ENCODE assay signal across 1 cellular context in genomic region chr13:91347212-91347995, GRCh38.
TF ChIP-seq lines count a peak whose summit lies in the region.

MIR17HG (plus strand) TSS chr13:91347687.

TF ChIP-seq in SK-N-SH, 30 proteins besides CTCF, POLR2A, EP300 and RAD21 (continued from another document):
- TF ChIP-seq, protein P1, sequence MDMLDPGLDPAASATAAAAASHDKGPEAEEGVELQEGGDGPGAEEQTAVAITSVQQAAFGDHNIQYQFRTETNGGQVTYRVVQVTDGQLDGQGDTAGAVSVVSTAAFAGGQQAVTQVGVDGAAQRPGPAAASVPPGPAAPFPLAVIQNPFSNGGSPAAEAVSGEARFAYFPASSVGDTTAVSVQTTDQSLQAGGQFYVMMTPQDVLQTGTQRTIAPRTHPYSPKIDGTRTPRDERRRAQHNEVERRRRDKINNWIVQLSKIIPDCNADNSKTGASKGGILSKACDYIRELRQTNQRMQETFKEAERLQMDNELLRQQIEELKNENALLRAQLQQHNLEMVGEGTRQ (IDR thresholded peaks at IDR 0.05; ENCODE audit: borderline replicate concordance, low read depth, low read length): no peak
- TF ChIP-seq, protein P2, sequence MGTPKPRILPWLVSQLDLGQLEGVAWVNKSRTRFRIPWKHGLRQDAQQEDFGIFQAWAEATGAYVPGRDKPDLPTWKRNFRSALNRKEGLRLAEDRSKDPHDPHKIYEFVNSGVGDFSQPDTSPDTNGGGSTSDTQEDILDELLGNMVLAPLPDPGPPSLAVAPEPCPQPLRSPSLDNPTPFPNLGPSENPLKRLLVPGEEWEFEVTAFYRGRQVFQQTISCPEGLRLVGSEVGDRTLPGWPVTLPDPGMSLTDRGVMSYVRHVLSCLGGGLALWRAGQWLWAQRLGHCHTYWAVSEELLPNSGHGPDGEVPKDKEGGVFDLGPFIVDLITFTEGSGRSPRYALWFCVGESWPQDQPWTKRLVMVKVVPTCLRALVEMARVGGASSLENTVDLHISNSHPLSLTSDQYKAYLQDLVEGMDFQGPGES (IDR thresholded peaks at IDR 0.05; ENCODE audit: low read depth, low read length): no peak
- TF ChIP-seq YY1 (IDR thresholded peaks at IDR 0.05; ENCODE audit: low read depth): no peak
- no peak for TF ChIP-seq RCOR1 (IDR thresholded peaks at IDR 0.05; ENCODE audit: low read length)
- TF ChIP-seq CHD2 (IDR thresholded peaks at IDR 0.05; ENCODE audit: low read length, partially characterized antibody): no peak
- no peak for TF ChIP-seq USF1 (IDR thresholded peaks at IDR 0.05; ENCODE audit: borderline replicate concordance, low read depth)
- peak; percentile 57 for TF ChIP-seq NRF1 (IDR thresholded peaks at IDR 0.05; ENCODE audit: low read depth, low read length)
- TF ChIP-seq RFX5 (IDR thresholded peaks at IDR 0.05; ENCODE audit: low read length): no peak; the same call in 1 of the 2 replicates
- TF ChIP-seq SIN3A (IDR thresholded peaks at IDR 0.05; ENCODE audit: borderline replicate concordance, low read depth, low read length): 0 out of 2 replicates have a peak, but pooled peaks have one; percentile 55
- no peak for TF ChIP-seq FOXJ3 (CRISPR knock-in tag; IDR thresholded peaks at IDR 0.05)
- peak; percentile 89 for TF ChIP-seq MXI1 (IDR thresholded peaks at IDR 0.05; ENCODE audit: low read depth, low read length)
- TF ChIP-seq RXRA (IDR thresholded peaks at IDR 0.05; ENCODE audit: borderline replicate concordance, low read depth): no peak
- no peak for TF ChIP-seq ELF1 (IDR thresholded peaks at IDR 0.05)
- TF ChIP-seq JUND (IDR thresholded peaks at IDR 0.05): no peak
- no peak for TF ChIP-seq GABPA (IDR thresholded peaks at IDR 0.05; ENCODE audit: low read depth)
- peak; percentile 90 for TF ChIP-seq MAX (IDR thresholded peaks at IDR 0.05; ENCODE audit: low read depth)
- no peak for TF ChIP-seq EZH2phosphoT487 (IDR thresholded peaks at IDR 0.05; ENCODE audit: borderline replicate concordance, low read depth)
